ENCODE assay signal across 1 cellular context in the genomic region with DNA sequence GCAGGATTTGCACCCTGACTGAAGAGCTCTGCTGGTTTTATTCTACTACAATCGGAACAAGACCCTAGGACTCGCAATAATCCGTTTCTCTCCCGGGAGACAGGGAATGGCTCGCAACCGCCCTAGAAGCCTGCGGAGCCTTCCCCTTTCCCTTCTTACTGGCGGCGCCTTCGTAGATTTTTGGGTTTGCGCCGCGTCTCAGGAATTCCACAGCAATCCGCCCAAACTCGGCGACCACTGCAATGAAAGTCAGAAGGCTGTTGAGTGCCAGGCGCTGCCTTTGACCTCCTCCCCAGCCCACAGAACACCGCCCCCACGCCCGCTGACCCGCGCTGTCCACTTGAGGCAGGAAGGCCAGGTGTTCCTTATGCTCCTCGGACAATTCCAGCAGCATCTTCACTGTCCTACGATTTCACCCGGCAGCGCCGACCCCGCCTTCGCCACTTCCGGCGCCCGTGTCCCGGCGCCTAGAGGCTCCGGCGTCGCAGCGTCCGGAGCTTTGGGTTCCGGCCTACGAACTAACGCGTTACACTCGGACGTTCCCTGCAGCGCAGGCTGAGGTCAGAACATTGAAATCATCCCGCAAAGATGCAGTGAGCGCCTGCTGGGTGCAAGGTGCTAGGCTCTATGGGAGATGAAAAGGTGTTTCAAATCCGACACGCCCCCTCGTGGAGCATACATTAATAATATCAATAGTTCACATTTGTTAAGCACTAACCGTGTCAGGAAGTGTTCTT.
TF ChIP-seq lines count a peak whose summit lies in the region.

COMMD2 (minus strand) TSS at position 439 of the 737 bp plus-strand sequence; CDS start at position 394, 45 bp downstream.

TF ChIP-seq in K562, 482 proteins besides CTCF, POLR2A, EP300 and RAD21 (continued from another document):
- TF ChIP-seq DLX4 (CRISPR knock-in tag; IDR thresholded peaks at IDR 0.05) (no peak), MIER1 (IDR thresholded peaks at IDR 0.05; ENCODE audit: low read depth) (no peak), ZNF143 (CRISPR knock-in tag; IDR thresholded peaks at IDR 0.05) (no peak), SREBF1 (IDR thresholded peaks at IDR 0.05; ENCODE audit: borderline replicate concordance, low read depth, low read length) (peak; percentile 28; the same call in 1 of the 2 replicates), BCLAF1 (IDR thresholded peaks at IDR 0.05; ENCODE audit: borderline replicate concordance in 1 of 2, control insufficient read depth in 1 of 2, low read depth in 2 of 2, low read length in 1 of 2) (peak in 1 of 2 experiments; percentile 97; a peak in 2 of 4 replicates), XRCC5 (IDR thresholded peaks at IDR 0.05; ENCODE audit: low read depth, low read length) (peak; percentile 98), CEBPG (CRISPR knock-in tag; IDR thresholded peaks at IDR 0.05) (peak; percentile 75), CEBPG (tag; conservative IDR thresholded peaks at IDR 0.05 in 1 of 2, IDR thresholded peaks at IDR 0.05 in 1 of 2) (no peak), ZKSCAN1 (IDR thresholded peaks at IDR 0.05; ENCODE audit: low read depth, low read length) (peak; percentile 66; the same call in 1 of the 2 replicates), CHD4 (IDR thresholded peaks at IDR 0.05; ENCODE audit: insufficient read depth, insufficient replicate concordance, low read depth, low read length, poor library complexity, severe bottlenecking) (no peak), CBFA2T3 (IDR thresholded peaks at IDR 0.05) (no peak), RBM17 (IDR thresholded peaks at IDR 0.05; ENCODE audit: borderline replicate concordance, low read depth, low read length) (no peak), ZC3H4 (CRISPR knock-in tag; IDR thresholded peaks at IDR 0.05; ENCODE audit: borderline replicate concordance) (no peak), ZNF398 (CRISPR knock-in tag; IDR thresholded peaks at IDR 0.05) (no peak), NFE2 (IDR thresholded peaks at IDR 0.05; ENCODE audit: low read depth) (no peak), HNRNPUL1 (IDR thresholded peaks at IDR 0.05; ENCODE audit: low read length) (no peak), SMARCA4 (IDR thresholded peaks at IDR 0.05) (no peak), NFRKB (IDR thresholded peaks at IDR 0.05; ENCODE audit: low read depth) (peak; percentile 36; the same call in 1 of the 2 replicates), KAT2B (IDR thresholded peaks at IDR 0.05; ENCODE audit: low read depth, low read length) (no peak), KLF13 (tag; IDR thresholded peaks at IDR 0.05; ENCODE audit: borderline replicate concordance, low read depth) (peak; percentile 92), RBM15 (IDR thresholded peaks at IDR 0.05; ENCODE audit: insufficient read depth, low read length) (no peak), ZNF551 (CRISPR knock-in tag; IDR thresholded peaks at IDR 0.05) (no peak), TCF7 (IDR thresholded peaks at IDR 0.05; ENCODE audit: borderline replicate concordance) (no peak), TAF1 (IDR thresholded peaks at IDR 0.05; ENCODE audit: control insufficient read depth, extremely low read depth, insufficient read depth, low read length, severe bottlenecking) (peak; percentile 90), MED1 (CRISPR knock-in tag; IDR thresholded peaks at IDR 0.05; ENCODE audit: borderline replicate concordance) (no peak), BDP1 (IDR thresholded peaks at IDR 0.05; ENCODE audit: insufficient read depth, insufficient read length) (no peak), SIX5 (IDR thresholded peaks at IDR 0.05; ENCODE audit: borderline replicate concordance in 1 of 2, insufficient read depth in 1 of 2, low read depth in 1 of 2, low read length in 2 of 2) (peak; percentile 40 to 53; a peak in 3 of 4 replicates), ARNT (IDR thresholded peaks at IDR 0.05) (peak in 1 of 2 experiments; percentile 66; a peak in 1 of 4 replicates), POLR2AphosphoS2 (IDR thresholded peaks at IDR 0.05; ENCODE audit: low read length) (no peak)
- TF ChIP-seq, protein P1, sequence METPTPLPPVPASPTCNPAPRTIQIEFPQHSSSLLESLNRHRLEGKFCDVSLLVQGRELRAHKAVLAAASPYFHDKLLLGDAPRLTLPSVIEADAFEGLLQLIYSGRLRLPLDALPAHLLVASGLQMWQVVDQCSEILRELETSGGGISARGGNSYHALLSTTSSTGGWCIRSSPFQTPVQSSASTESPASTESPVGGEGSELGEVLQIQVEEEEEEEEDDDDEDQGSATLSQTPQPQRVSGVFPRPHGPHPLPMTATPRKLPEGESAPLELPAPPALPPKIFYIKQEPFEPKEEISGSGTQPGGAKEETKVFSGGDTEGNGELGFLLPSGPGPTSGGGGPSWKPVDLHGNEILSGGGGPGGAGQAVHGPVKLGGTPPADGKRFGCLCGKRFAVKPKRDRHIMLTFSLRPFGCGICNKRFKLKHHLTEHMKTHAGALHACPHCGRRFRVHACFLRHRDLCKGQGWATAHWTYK (CRISPR knock-in tag; IDR thresholded peaks at IDR 0.05), result no peak
- TF ChIP-seq, protein P2, sequence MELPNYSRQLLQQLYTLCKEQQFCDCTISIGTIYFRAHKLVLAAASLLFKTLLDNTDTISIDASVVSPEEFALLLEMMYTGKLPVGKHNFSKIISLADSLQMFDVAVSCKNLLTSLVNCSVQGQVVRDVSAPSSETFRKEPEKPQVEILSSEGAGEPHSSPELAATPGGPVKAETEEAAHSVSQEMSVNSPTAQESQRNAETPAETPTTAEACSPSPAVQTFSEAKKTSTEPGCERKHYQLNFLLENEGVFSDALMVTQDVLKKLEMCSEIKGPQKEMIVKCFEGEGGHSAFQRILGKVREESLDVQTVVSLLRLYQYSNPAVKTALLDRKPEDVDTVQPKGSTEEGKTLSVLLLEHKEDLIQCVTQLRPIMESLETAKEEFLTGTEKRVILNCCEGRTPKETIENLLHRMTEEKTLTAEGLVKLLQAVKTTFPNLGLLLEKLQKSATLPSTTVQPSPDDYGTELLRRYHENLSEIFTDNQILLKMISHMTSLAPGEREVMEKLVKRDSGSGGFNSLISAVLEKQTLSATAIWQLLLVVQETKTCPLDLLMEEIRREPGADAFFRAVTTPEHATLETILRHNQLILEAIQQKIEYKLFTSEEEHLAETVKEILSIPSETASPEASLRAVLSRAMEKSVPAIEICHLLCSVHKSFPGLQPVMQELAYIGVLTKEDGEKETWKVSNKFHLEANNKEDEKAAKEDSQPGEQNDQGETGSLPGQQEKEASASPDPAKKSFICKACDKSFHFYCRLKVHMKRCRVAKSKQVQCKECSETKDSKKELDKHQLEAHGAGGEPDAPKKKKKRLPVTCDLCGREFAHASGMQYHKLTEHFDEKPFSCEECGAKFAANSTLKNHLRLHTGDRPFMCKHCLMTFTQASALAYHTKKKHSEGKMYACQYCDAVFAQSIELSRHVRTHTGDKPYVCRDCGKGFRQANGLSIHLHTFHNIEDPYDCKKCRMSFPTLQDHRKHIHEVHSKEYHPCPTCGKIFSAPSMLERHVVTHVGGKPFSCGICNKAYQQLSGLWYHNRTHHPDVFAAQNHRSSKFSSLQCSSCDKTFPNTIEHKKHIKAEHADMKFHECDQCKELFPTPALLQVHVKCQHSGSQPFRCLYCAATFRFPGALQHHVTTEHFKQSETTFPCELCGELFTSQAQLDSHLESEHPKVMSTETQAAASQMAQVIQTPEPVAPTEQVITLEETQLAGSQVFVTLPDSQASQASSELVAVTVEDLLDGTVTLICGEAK (IDR thresholded peaks at IDR 0.05), result peak; percentile 98
- TF ChIP-seq, protein P2 (CRISPR knock-in tag; IDR thresholded peaks at IDR 0.05), result no peak
- TF ChIP-seq, protein P3, sequence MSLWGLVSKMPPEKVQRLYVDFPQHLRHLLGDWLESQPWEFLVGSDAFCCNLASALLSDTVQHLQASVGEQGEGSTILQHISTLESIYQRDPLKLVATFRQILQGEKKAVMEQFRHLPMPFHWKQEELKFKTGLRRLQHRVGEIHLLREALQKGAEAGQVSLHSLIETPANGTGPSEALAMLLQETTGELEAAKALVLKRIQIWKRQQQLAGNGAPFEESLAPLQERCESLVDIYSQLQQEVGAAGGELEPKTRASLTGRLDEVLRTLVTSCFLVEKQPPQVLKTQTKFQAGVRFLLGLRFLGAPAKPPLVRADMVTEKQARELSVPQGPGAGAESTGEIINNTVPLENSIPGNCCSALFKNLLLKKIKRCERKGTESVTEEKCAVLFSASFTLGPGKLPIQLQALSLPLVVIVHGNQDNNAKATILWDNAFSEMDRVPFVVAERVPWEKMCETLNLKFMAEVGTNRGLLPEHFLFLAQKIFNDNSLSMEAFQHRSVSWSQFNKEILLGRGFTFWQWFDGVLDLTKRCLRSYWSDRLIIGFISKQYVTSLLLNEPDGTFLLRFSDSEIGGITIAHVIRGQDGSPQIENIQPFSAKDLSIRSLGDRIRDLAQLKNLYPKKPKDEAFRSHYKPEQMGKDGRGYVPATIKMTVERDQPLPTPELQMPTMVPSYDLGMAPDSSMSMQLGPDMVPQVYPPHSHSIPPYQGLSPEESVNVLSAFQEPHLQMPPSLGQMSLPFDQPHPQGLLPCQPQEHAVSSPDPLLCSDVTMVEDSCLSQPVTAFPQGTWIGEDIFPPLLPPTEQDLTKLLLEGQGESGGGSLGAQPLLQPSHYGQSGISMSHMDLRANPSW (CRISPR knock-in tag; IDR thresholded peaks at IDR 0.05), result no peak
